1 cellular context compared by ENCODE assay signal in genomic region chr16:23423496-23424049, GRCh38.
TF ChIP-seq lines count a peak whose summit lies in the region.

No MANE protein-coding gene starts in this region.

TF ChIP-seq in WTC11, 78 proteins besides CTCF, POLR2A, EP300 and RAD21 (continued from another document):
- TF ChIP-seq E2F1 (CRISPR knock-in tag; IDR thresholded peaks at IDR 0.05) (no peak), NFE2L1 (CRISPR knock-in tag; IDR thresholded peaks at IDR 0.05) (no peak), JUN (CRISPR knock-in tag; IDR thresholded peaks at IDR 0.05) (no peak), USF1 (CRISPR knock-in tag; IDR thresholded peaks at IDR 0.05) (no peak), NR1H2 (CRISPR knock-in tag; IDR thresholded peaks at IDR 0.05) (no peak), ZNF263 (CRISPR knock-in tag; IDR thresholded peaks at IDR 0.05; ENCODE audit: low read depth) (no peak), ETV6 (CRISPR knock-in tag; IDR thresholded peaks at IDR 0.05) (no peak)
TF ChIP-seq in WTC11: peak in this region for 0.
